17 cellular contexts compared by ENCODE assay signal in genomic region chr9:106075991-106076390, GRCh38.
A peak's percentile ranks its signal among the peaks of the same experiment; 100 is the strongest.
DNase-seq lines count a peak whose midpoint lies in the region; ATAC-seq, FAIRE-seq and TF ChIP-seq lines count a peak whose summit lies in the region.
"Had no signal": no experiment of that assay in that cellular context is flagged by ENCODE, and none has a peak within 500 bp of the region (broad histone marks: within the 10 kb centered on the region; RNA-seq: fewer than 3 reads in every experiment).

No MANE protein-coding gene starts in this region.

- POLR2A ChIA-PET in BJ (lab: Charles Lee): no interaction called here

- TF ChIP-seq CTCF in BJ (IDR thresholded peaks at IDR 0.05; ENCODE audit: insufficient read depth, low read depth, low read length) (no peak), cardiac fibroblast (IDR thresholded peaks at IDR 0.05; ENCODE audit: low read depth, low read length) (no peak)

- FAIRE-seq in RCC 7860 (lab: Jason Lieb, UNC): peak; percentile 4
- FAIRE-seq: D721Med, K562 had no signal

- ATAC-seq in HG02981 (IDR thresholded peaks at IDR 0.05; ENCODE audit: unreplicated experiment): no peak
- ATAC-seq: activated CD8-positive, alpha-beta memory T cell treated with anti-CD3 and anti-CD28 coated beads, Interleukin-2, amount 10 ng/mL, durations not matched to agents 7 days and 5 days; GM23338; K562; left ventricle myocardium superior; stimulated activated memory B cell treated with anti-CD40 and anti-IgM and Interleukin-4, amounts not matched to agents 10 μg/mL and 1 μg/mL and 100 μg/mL, for 72 hours had no signal

- no peaks in the 10 kb centered on the region for H3K27me3 ChIP-seq in BJ (ENCODE audit: control insufficient read depth, insufficient read depth, low read length)
- H3K27me3 ChIP-seq: vagina had no signal

- H3K4me3 ChIP-seq in BJ (ENCODE audit: low read depth, low read length) (no peak overlapping the region), cardiac fibroblast (replicated peaks in 1 of 2; ENCODE audit: low read depth in 2 of 2, low read length in 2 of 2) (no peak overlapping the region)
- H3K4me3 ChIP-seq: GM23338, K562, vagina had no signal

- no peaks in the 10 kb centered on the region for H3K36me3 ChIP-seq in BJ (ENCODE audit: control insufficient read depth, insufficient read depth, low read length)
- H3K36me3 ChIP-seq: vagina had no signal

- DNase-seq in BJ (ENCODE audit: low read depth): peak; percentile 42
- DNase-seq in RCC 7860 (ENCODE audit: low spot score): peak; percentile 75
- DNase-seq in cardiac fibroblast (ENCODE audit: low read depth in 2 of 2): peak; percentile 6 to 16
- DNase-seq in kidney glomerular epithelial cell (lab: John Stamatoyannopoulos, UW): peak; percentile 73
- DNase-seq in central memory CD4-positive, alpha-beta T cell: no peak
- DNase-seq in activated gamma-delta T cell (lab: John Stamatoyannopoulos, UW): no peak
- no peak for DNase-seq in HPDE6-E6E7 (ENCODE audit: extremely low spot score)
- DNase-seq: activated CD8-positive, alpha-beta memory T cell treated with anti-CD3 and anti-CD28 coated beads, Interleukin-2, amount 10 ng/mL, durations not matched to agents 7 days and 5 days; left ventricle myocardium superior; NCI-H1417 treated with DMSO at 0.1 percent for 48 hours; nephron progenitor cell had no signal

- CTCF ChIA-PET in BJ (lab: Yijun Ruan, JAX): no interaction called here

Comparison
In these comparisons a context has a peak if more than half of its experiments do, and no peak if none do; other contexts are left out.
1. DNase-seq: peak in BJ (single experiment), RCC 7860 (single experiment), cardiac fibroblast (2 of 2) and kidney glomerular epithelial cell (single experiment); none in central memory CD4-positive, alpha-beta T cell (single experiment), activated gamma-delta T cell (single experiment) and HPDE6-E6E7 (single experiment).